22 cellular contexts compared by ENCODE assay signal in genomic region chr6:167839343-167839742, GRCh38. TPM values are rescaled to one million over a fixed set of nuclear protein-coding genes. Genes with fewer than 3 reads are reported as not detected.
DNase-seq lines count a peak whose midpoint lies in the region; ATAC-seq, FAIRE-seq and TF ChIP-seq lines count a peak whose summit lies in the region.
"Had no signal": no experiment of that assay in that cellular context is flagged by ENCODE, and none has a peak within 500 bp of the region (broad histone marks: within the 10 kb centered on the region; RNA-seq: fewer than 3 reads in every experiment).

No MANE protein-coding gene starts in this region.

- intact Hi-C loops in GM12878 (cut with micrococcal nuclease; ENCODE audit: unreplicated experiment) (no loop called here), mammary epithelial cell (cut with micrococcal nuclease) (no loop called here), vagina (cut with DNase I) (no loop called here)

- peaks cover 11% of the 10 kb centered on the region for H3K4me1 Mint-ChIP-seq in stimulated activated memory B cell treated with anti-CD40 and anti-IgM and Interleukin-4, amounts not matched to agents 10 μg/mL and 1 μg/mL and 100 μg/mL, for 72 hours
- H3K4me1 Mint-ChIP-seq in activated naive CD8-positive, alpha-beta T cell treated with anti-CD3 and anti-CD28 coated beads, Interleukin-2, amount 50 U/mL, for 24 hours = no peaks in the 10 kb centered on the region
- H3K4me1 Mint-ChIP-seq: stimulated activated effector memory CD8-positive, alpha-beta T cell treated with anti-CD3 and anti-CD28 coated beads, Interleukin-12 subunit alpha, Interleukin-12 subunit beta, amount 100 ng/mL, for 72 hours had no signal

- H3K4me1 ChIP-seq in GM12878 (ENCODE audit: control insufficient read depth, insufficient read depth, low read length) (no peaks in the 10 kb centered on the region), mesodermal cell (ENCODE audit: control insufficient read depth, insufficient read depth, low read length, poor library complexity, severe bottlenecking) (peaks cover 58% of the 10 kb centered on the region), mammary epithelial cell (ENCODE audit: insufficient read depth, low read length) (peaks cover 4% of the 10 kb centered on the region), vagina (peaks cover 28% of the 10 kb centered on the region)

- no peak for TF ChIP-seq CTCF in GM12878 (IDR thresholded peaks at IDR 0.05 in 2 of 3, conservative IDR thresholded peaks at IDR 0.05 in 1 of 3; ENCODE audit: control insufficient read depth in 2 of 3, extremely low read depth in 1 of 3, insufficient read depth in 1 of 3, low read depth in 3 of 3, low read length in 3 of 3)
- TF ChIP-seq CTCF in mammary epithelial cell (conservative IDR thresholded peaks at IDR 0.05 in 1 of 2, IDR thresholded peaks at IDR 0.05 in 1 of 2; ENCODE audit: extremely low read depth in 1 of 2, insufficient read depth in 1 of 2, low read depth in 1 of 2, low read length in 2 of 2) = no peak
- no peak for TF ChIP-seq CTCF in vagina (IDR thresholded peaks at IDR 0.05)

- no peaks in the 10 kb centered on the region for H3K9me3 Mint-ChIP-seq in stimulated activated memory B cell treated with anti-CD40 and anti-IgM and Interleukin-4, amounts not matched to agents 10 μg/mL and 1 μg/mL and 100 μg/mL, for 72 hours
- H3K9me3 Mint-ChIP-seq in activated naive CD8-positive, alpha-beta T cell treated with anti-CD3 and anti-CD28 coated beads, Interleukin-2, amount 50 U/mL, for 24 hours = no peaks in the 10 kb centered on the region
- H3K9me3 Mint-ChIP-seq: activated CD4-positive, alpha-beta T cell treated with anti-CD3 and anti-CD28 coated beads, Interleukin-2, amount 10 ng/mL, durations not matched to agents 7 days and 5 days; stimulated activated effector memory CD8-positive, alpha-beta T cell treated with anti-CD3 and anti-CD28 coated beads, Interleukin-12 subunit alpha, Interleukin-12 subunit beta, amount 100 ng/mL, for 72 hours had no signal

- peak; percentile 36 for DNase-seq in COLO829 (ENCODE audit: low spot score)
- peak; percentile 15 for DNase-seq in NCI-H69 (lab: John Stamatoyannopoulos, UW)
- no peak for DNase-seq in GM12878 (ENCODE audit: low read depth, low spot score)
- no peak for DNase-seq in mammary epithelial cell
- DNase-seq in vagina (ENCODE audit: extremely low spot score in 2 of 2) = no peak
- DNase-seq in activated naive CD8-positive, alpha-beta T cell treated with anti-CD3 and anti-CD28 coated beads, Interleukin-2, amount 50 U/mL, for 24 hours = no peak
- DNase-seq: activated CD4-positive, alpha-beta T cell treated with anti-CD3 and anti-CD28 coated beads, Interleukin-2, amount 10 ng/mL, durations not matched to agents 7 days and 5 days; activated CD8-positive, alpha-beta memory T cell treated with anti-CD3 and anti-CD28 coated beads, Interleukin-2, amount 50 U/mL, for 48 hours; activated effector memory CD4-positive, alpha-beta T cell treated with Interleukin-2 at 50 U/mL for 16 hours; dermis blood vessel endothelial cell; DMS 273 treated with DMSO at 0.1 percent for 48 hours; foreskin melanocyte; islet precursor cell; KG1; NCI-H1092; NCI-H2029 treated with DMSO at 0.1 percent for 48 hours; NCI-H510A; right cardiac atrium had no signal

- H2AFZ ChIP-seq in GM12878 (ENCODE audit: control insufficient read depth, low read depth, low read length) (no peak overlapping the region), mammary epithelial cell (ENCODE audit: low read depth, low read length) (no peak overlapping the region)

- SMC1A ChIA-PET in GM12878 (lab: Charles Lee; ENCODE audit: uncharacterized antibody, unreplicated experiment) = interaction anchor here (0.8 to 1.4 kb wide), 6 partner anchors 9 to 66 kb away, joined by 3 to 6 read pairs (median 3); no protein-coding TSS in a partner anchor

- 96% methylated on average over 3 of the region's 3 CpGs for WGBS in GM12878 (ENCODE audit: insufficient coverage, insufficient replicate concordance, low lambda C conversion rate, missing lambda C conversion rate)
- 83% methylated on average over 2 of the region's 3 CpGs; no CpG with 5 or more reads in 1 of the 2 experiments for WGBS in mesodermal cell (ENCODE audit: insufficient coverage in 2 of 2), 2 experiments
- WGBS in mammary epithelial cell (ENCODE audit: low coverage, missing lambda C conversion rate) = 85% methylated on average over 3 of the region's 3 CpGs

- no peaks in the 10 kb centered on the region for H3K9me3 ChIP-seq in GM12878 (replicated peaks; ENCODE audit: control insufficient read depth, insufficient read depth, low read length)
- no peaks in the 10 kb centered on the region for H3K9me3 ChIP-seq in mesodermal cell (ENCODE audit: control insufficient read depth, low read length)
- no peaks in the 10 kb centered on the region for H3K9me3 ChIP-seq in mammary epithelial cell (replicated peaks; ENCODE audit: insufficient read depth, low read length)
- no peaks in the 10 kb centered on the region for H3K9me3 ChIP-seq in vagina

- in situ Hi-C loops in GM12878 (cut with MboI) = no loop called here
- in situ Hi-C loops in mammary epithelial cell (cut with MboI; ENCODE audit: low sequenced_read_pairs in 2 of 2) = no loop called here

- dilution Hi-C loops in mammary epithelial cell (cut with HindIII; ENCODE audit: low sequenced_read_pairs) = no loop called here

- H3K36me3 Mint-ChIP-seq in stimulated activated memory B cell treated with anti-CD40 and anti-IgM and Interleukin-4, amounts not matched to agents 10 μg/mL and 1 μg/mL and 100 μg/mL, for 72 hours = no peaks in the 10 kb centered on the region
- H3K36me3 Mint-ChIP-seq in activated naive CD8-positive, alpha-beta T cell treated with anti-CD3 and anti-CD28 coated beads, Interleukin-2, amount 50 U/mL, for 24 hours (ENCODE audit: low read depth) = no peaks in the 10 kb centered on the region
- H3K36me3 Mint-ChIP-seq: stimulated activated effector memory CD8-positive, alpha-beta T cell treated with anti-CD3 and anti-CD28 coated beads, Interleukin-12 subunit alpha, Interleukin-12 subunit beta, amount 100 ng/mL, for 72 hours had no signal

- ATAC-seq in GM12878 = no peak
- ATAC-seq in stimulated activated memory B cell treated with anti-CD40 and anti-IgM and Interleukin-4, amounts not matched to agents 10 μg/mL and 1 μg/mL and 100 μg/mL, for 72 hours = no peak
- no peak for ATAC-seq in activated naive CD8-positive, alpha-beta T cell treated with anti-CD3 and anti-CD28 coated beads, Interleukin-2, amount 50 U/mL, for 24 hours
- ATAC-seq: stimulated activated effector memory CD8-positive, alpha-beta T cell treated with anti-CD3 and anti-CD28 coated beads, Interleukin-12 subunit alpha, Interleukin-12 subunit beta, amount 100 ng/mL, for 72 hours had no signal

- no peak for TF ChIP-seq EP300 in GM12878 (IDR thresholded peaks at IDR 0.05; ENCODE audit: borderline replicate concordance in 1 of 2, control insufficient read depth in 1 of 2, low read depth in 2 of 2, low read length in 2 of 2)

- no peak overlapping the region for H3K4me3 Mint-ChIP-seq in stimulated activated memory B cell treated with anti-CD40 and anti-IgM and Interleukin-4, amounts not matched to agents 10 μg/mL and 1 μg/mL and 100 μg/mL, for 72 hours
- H3K4me3 Mint-ChIP-seq in activated naive CD8-positive, alpha-beta T cell treated with anti-CD3 and anti-CD28 coated beads, Interleukin-2, amount 50 U/mL, for 24 hours = no peak overlapping the region
- H3K4me3 Mint-ChIP-seq: activated CD4-positive, alpha-beta T cell treated with anti-CD3 and anti-CD28 coated beads, Interleukin-2, amount 10 ng/mL, durations not matched to agents 7 days and 5 days; stimulated activated effector memory CD8-positive, alpha-beta T cell treated with anti-CD3 and anti-CD28 coated beads, Interleukin-12 subunit alpha, Interleukin-12 subunit beta, amount 100 ng/mL, for 72 hours had no signal

- TF ChIP-seq POLR2A in GM12878 (IDR thresholded peaks at IDR 0.05; ENCODE audit: low read depth, low read length) = no peak
- TF ChIP-seq POLR2A in vagina (IDR thresholded peaks at IDR 0.05) = no peak

- no peaks in the 10 kb centered on the region for H3K27me3 ChIP-seq in GM12878 (replicated peaks in 1 of 2; ENCODE audit: control insufficient read depth in 2 of 2, insufficient read depth in 2 of 2, low read length in 1 of 2)
- no peaks in the 10 kb centered on the region for H3K27me3 ChIP-seq in mammary epithelial cell (ENCODE audit: insufficient read depth, low read length)
- H3K27me3 ChIP-seq in vagina = no peaks in the 10 kb centered on the region

- H3K4me3 ChIP-seq in GM12878 (no peak overlapping the region), mesodermal cell (ENCODE audit: extremely low read depth, insufficient read depth, low read length, poor library complexity, severe bottlenecking) (no peak overlapping the region), mammary epithelial cell (replicated peaks in 1 of 3; ENCODE audit: insufficient read depth in 1 of 3, low read depth in 2 of 3, low read length in 3 of 3) (no peak overlapping the region), vagina (no peak overlapping the region)

- no peaks in the 10 kb centered on the region; the same call in 1 of the 2 replicates for H4K20me1 ChIP-seq in GM12878 (ENCODE audit: control insufficient read depth, insufficient read depth)
- H4K20me1 ChIP-seq in mammary epithelial cell (ENCODE audit: insufficient read depth, low read length) = no peaks in the 10 kb centered on the region

- H3K27ac ChIP-seq in GM12878 (ENCODE audit: control insufficient read depth, insufficient read depth) (no peak overlapping the region), mesodermal cell (ENCODE audit: low read depth, low read length, severe bottlenecking) (peak overlapping the region; percentile 55), mammary epithelial cell (ENCODE audit: insufficient read depth, low read depth, low read length) (no peak overlapping the region), vagina (no peak overlapping the region)

- RAD21 ChIA-PET in GM12878 (lab: Charles Lee; ENCODE audit: unreplicated experiment) = interaction anchor here (1.5 kb wide), 1 partner anchor 11 kb away, joined by 6 read pairs; no protein-coding TSS in a partner anchor

- peak; percentile 70 for FAIRE-seq in GM12878 (lab: Jason Lieb, UNC)
- FAIRE-seq: TTC549 had no signal

- H3K4me2 ChIP-seq in GM12878 (ENCODE audit: control insufficient read depth, insufficient read depth) (no peak overlapping the region), mammary epithelial cell (ENCODE audit: insufficient read depth, low read depth, low read length) (no peak overlapping the region)

- no peak overlapping the region for H3K27ac Mint-ChIP-seq in stimulated activated memory B cell treated with anti-CD40 and anti-IgM and Interleukin-4, amounts not matched to agents 10 μg/mL and 1 μg/mL and 100 μg/mL, for 72 hours
- H3K27ac Mint-ChIP-seq in activated naive CD8-positive, alpha-beta T cell treated with anti-CD3 and anti-CD28 coated beads, Interleukin-2, amount 50 U/mL, for 24 hours = no peak overlapping the region
- H3K27ac Mint-ChIP-seq: activated CD4-positive, alpha-beta T cell treated with anti-CD3 and anti-CD28 coated beads, Interleukin-2, amount 10 ng/mL, durations not matched to agents 7 days and 5 days; stimulated activated effector memory CD8-positive, alpha-beta T cell treated with anti-CD3 and anti-CD28 coated beads, Interleukin-12 subunit alpha, Interleukin-12 subunit beta, amount 100 ng/mL, for 72 hours had no signal

- CTCF ChIA-PET in GM12878 (lab: Yijun Ruan, JAX) (interaction anchor here (1.1 kb wide), 1 partner anchor 17 kb away, joined by 3 read pairs; no protein-coding TSS in a partner anchor), mammary epithelial cell (lab: Charles Lee; ENCODE audit: low non-redundant PET) (no interaction called here)

- BruUV-seq in GM12878 (replicated peaks; lab: Mats Ljungman, UMichigan) = no TSS peak
- BruUV-seq in mammary epithelial cell (replicated peaks; lab: Mats Ljungman, UMichigan) = no TSS peak

- no peak for TF ChIP-seq RAD21 in GM12878 (IDR thresholded peaks at IDR 0.05; ENCODE audit: insufficient read depth, low read depth, low read length)

- H3K9ac ChIP-seq in GM12878 (ENCODE audit: control insufficient read depth, insufficient read depth, low read length) (no peak overlapping the region), mammary epithelial cell (ENCODE audit: insufficient read depth, low read length) (no peak overlapping the region)

- POLR2A ChIA-PET in GM12878 (lab: Charles Lee) = interaction anchor here (0.5 kb wide), 1 partner anchor 47 kb away, joined by 3 read pairs; no protein-coding TSS in a partner anchor

- H3K27me3 Mint-ChIP-seq in stimulated activated memory B cell treated with anti-CD40 and anti-IgM and Interleukin-4, amounts not matched to agents 10 μg/mL and 1 μg/mL and 100 μg/mL, for 72 hours = no peaks in the 10 kb centered on the region
- peaks cover 28% of the 10 kb centered on the region for H3K27me3 Mint-ChIP-seq in activated naive CD8-positive, alpha-beta T cell treated with anti-CD3 and anti-CD28 coated beads, Interleukin-2, amount 50 U/mL, for 24 hours

- H3K36me3 ChIP-seq in GM12878 (ENCODE audit: control insufficient read depth in 2 of 2, insufficient read depth in 2 of 2, low read length in 1 of 2) (no peaks in the 10 kb centered on the region), mesodermal cell (ENCODE audit: control insufficient read depth, insufficient read depth, low read length) (peaks cover 3% of the 10 kb centered on the region), mammary epithelial cell (ENCODE audit: insufficient read depth, low read length) (no peaks in the 10 kb centered on the region), vagina (no peaks in the 10 kb centered on the region)

- H3K79me2 ChIP-seq in GM12878 (ENCODE audit: control insufficient read depth, insufficient read depth, low read length) = peaks cover 48% of the 10 kb centered on the region
- H3K79me2 ChIP-seq in mammary epithelial cell (ENCODE audit: insufficient read depth, low read length) = peaks cover 99% of the 10 kb centered on the region

RNA-seq across cellular contexts. Expression of gene AFDN, which starts 12.6 kb away (rescaled TPM):
- 295 and 304 TPM in 2 replicates for total RNA-seq in GM12878 (2013; cell fraction: nucleolus; rRNA removed)
- total RNA-seq in GM12878 (2014; rRNA removed) = 47.2 and 52.8 TPM in 2 replicates
- 65.4 and 65.7 TPM in 2 replicates for total RNA-seq in GM12878 (2014; rRNA removed; fragmentation: Illumina TruSeq; extraction: Trizol)
- 67.8 and 68.2 TPM in 2 replicates for total RNA-seq in GM12878 (2021)
- 13.2 TPM for polyA plus RNA-seq in GM12878 (2011; ENCODE audit: low read depth)
- polyA plus RNA-seq in GM12878 (2011; rRNA removed) = 40.7 and 43.0 TPM in 2 replicates
- polyA plus RNA-seq in GM12878 (2011; cell fraction: cytosol; rRNA removed) = 19.6 and 21.3 TPM in 2 replicates
- 121 and 135 TPM in 2 replicates for polyA plus RNA-seq in GM12878 (2011; cell fraction: nucleus; rRNA removed)
- 18.5 and 22.9 TPM in 2 replicates for polyA plus RNA-seq in GM12878 (2012)
- polyA plus RNA-seq in GM12878 (2014; fragmentation: Illumina TruSeq; extraction: Trizol) = 58.5 and 89.6 TPM in 2 replicates
- 1 to 10 TPM; 5.7 to 8.7 TPM for polyA plus RNA-seq in GM12878 (2014; fragmentation: Nextera tagmentation; extraction: Ambion mirVana)
- 48.5 and 50.2 TPM in 2 replicates for polyA plus RNA-seq in GM12878 (2014; rRNA removed)
- polyA plus RNA-seq in GM12878 (2016; fragmentation: Nextera tagmentation; extraction: Ambion mirVana) = 10 to 100 TPM in 1 of 2 experiments, 1 to 10 TPM in 1; 7.2 to 11.8 TPM
- 60.1 and 66.5 TPM in 2 replicates for polyA minus RNA-seq in GM12878 (2011; rRNA and poly(A)+ RNA removed)
- polyA minus RNA-seq in GM12878 (2011; cell fraction: cytosol; rRNA and poly(A)+ RNA removed) = 17.5 and 23.0 TPM in 2 replicates
- 88.6 and 122 TPM in 2 replicates for polyA minus RNA-seq in GM12878 (2011; cell fraction: nucleus; rRNA and poly(A)+ RNA removed)
- polyA plus RNA-seq in mesodermal cell (2013, experiment 1 of 2) = 128 TPM
- polyA plus RNA-seq in mesodermal cell (2013, experiment 2 of 2) = 122 TPM
- total RNA-seq in mammary epithelial cell = 100 to 1,000 TPM; 117 to 129 TPM
- polyA plus RNA-seq in mammary epithelial cell = 29.4 TPM
- 92.8 TPM for polyA minus RNA-seq in mammary epithelial cell
- 162 TPM for total RNA-seq in vagina

Comparison
In these comparisons a context has a peak if more than half of its experiments do, and no peak if none do; other contexts are left out.
1. DNase-seq: peak in COLO829 (single experiment) and NCI-H69 (single experiment); none in GM12878 (single experiment), mammary epithelial cell (single experiment), vagina (0 of 2) and activated naive CD8-positive, alpha-beta T cell treated with anti-CD3 and anti-CD28 coated beads, Interleukin-2, amount 50 U/mL, for 24 hours (single experiment).